In genomic region chr13:26179344-26179743, GRCh38 we compare ENCODE assay signal across 13 cellular contexts. TPM values are rescaled to one million over a fixed set of nuclear protein-coding genes. Genes with fewer than 3 reads are reported as not detected.
DNase-seq lines count a peak whose midpoint lies in the region; ATAC-seq and TF ChIP-seq lines count a peak whose summit lies in the region.
"Had no signal": no experiment of that assay in that cellular context is flagged by ENCODE, and none has a peak within 500 bp of the region (broad histone marks: within the 10 kb centered on the region; RNA-seq: fewer than 3 reads in every experiment).

No MANE protein-coding gene starts in this region.

- peak overlapping the region; percentile 58 for H3K27ac Mint-ChIP-seq in neural progenitor cell

- H3K4me3 Mint-ChIP-seq in neural progenitor cell = no peak overlapping the region
- H3K4me3 Mint-ChIP-seq: CD8-positive, alpha-beta memory T cell had no signal

- no peaks in the 10 kb centered on the region for H3K36me3 Mint-ChIP-seq in neural progenitor cell
- H3K36me3 Mint-ChIP-seq: CD8-positive, alpha-beta memory T cell had no signal

- intact Hi-C loops in left ventricle myocardium inferior (cut with micrococcal nuclease) = no loop called here

- peaks cover 2% of the 10 kb centered on the region for H3K27me3 Mint-ChIP-seq in neural progenitor cell (ENCODE audit: insufficient read depth, low read depth)

- H3K27me3 ChIP-seq in left ventricle myocardium inferior (ENCODE audit: low read depth) (no peaks in the 10 kb centered on the region), neural progenitor cell (no peaks in the 10 kb centered on the region)

- TF ChIP-seq CTCF in left ventricle myocardium inferior (IDR thresholded peaks at IDR 0.05; ENCODE audit: borderline replicate concordance) = no peak
- no peak for TF ChIP-seq CTCF in neural progenitor cell (IDR thresholded peaks at IDR 0.05)

- DNase-seq in globus pallidus (ENCODE audit: low spot score) (peak; percentile 17), left ventricle myocardium inferior (no peak), neural progenitor cell (ENCODE audit: low spot score) (no peak), SW 1271 (lab: John Stamatoyannopoulos, UW) (no peak)
- DNase-seq: Caco-2; CD8-positive, alpha-beta memory T cell; DND-41; GDM1; GM23248; IMR-90 had no signal

- no peaks in the 10 kb centered on the region for H3K79me2 ChIP-seq in neural progenitor cell (ENCODE audit: low read depth)

- ATAC-seq in GM19395 (IDR thresholded peaks at IDR 0.05; ENCODE audit: unreplicated experiment) = no peak
- ATAC-seq in GM21423 (IDR thresholded peaks at IDR 0.05; ENCODE audit: unreplicated experiment) = no peak
- ATAC-seq: A549 had no signal

- H3K36me3 ChIP-seq in left ventricle myocardium inferior (no peaks in the 10 kb centered on the region), neural progenitor cell (no peaks in the 10 kb centered on the region)

- no peaks in the 10 kb centered on the region for H3K4me1 Mint-ChIP-seq in neural progenitor cell
- H3K4me1 Mint-ChIP-seq: CD8-positive, alpha-beta memory T cell had no signal

- H3K27ac ChIP-seq in left ventricle myocardium inferior (replicated peaks) (peak overlapping the region; percentile 40), neural progenitor cell (no peak overlapping the region)
- H3K27ac ChIP-seq: A549, GM23248 had no signal

- H3K9me3 ChIP-seq in left ventricle myocardium inferior (replicated peaks) (no peaks in the 10 kb centered on the region), neural progenitor cell (ENCODE audit: low read depth) (no peaks in the 10 kb centered on the region)
- H3K9me3 ChIP-seq: A549, Caco-2 had no signal

- H3K4me3 ChIP-seq in left ventricle myocardium inferior = no peak overlapping the region
- no peak overlapping the region for H3K4me3 ChIP-seq in neural progenitor cell
- H3K4me3 ChIP-seq: A549, GM23248 had no signal

- no peaks in the 10 kb centered on the region for H3F3A ChIP-seq in neural progenitor cell (ENCODE audit: low read depth)

- no peaks in the 10 kb centered on the region for H4K20me1 ChIP-seq in neural progenitor cell (ENCODE audit: low read depth)

- no peak overlapping the region for H3K4me2 ChIP-seq in neural progenitor cell
- H3K4me2 ChIP-seq: A549 had no signal

- H3K9ac ChIP-seq in neural progenitor cell = no peak overlapping the region
- H3K9ac ChIP-seq: GM23248 had no signal

- H3K4me1 ChIP-seq in left ventricle myocardium inferior = peaks cover 16% of the 10 kb centered on the region
- peaks cover 7% of the 10 kb centered on the region for H3K4me1 ChIP-seq in neural progenitor cell
- H3K4me1 ChIP-seq: A549, Caco-2 had no signal

- no peaks in the 10 kb centered on the region for H3K9me3 Mint-ChIP-seq in neural progenitor cell
- H3K9me3 Mint-ChIP-seq: CD8-positive, alpha-beta memory T cell had no signal

- H2AFZ ChIP-seq in neural progenitor cell (replicated peaks) = no peak overlapping the region
- H2AFZ ChIP-seq: GM23248 had no signal

RNA-seq across cellular contexts. Expression of gene RNF6, which starts 42.8 kb away (rescaled TPM):
- total RNA-seq in left ventricle myocardium inferior (20.6 TPM), neural progenitor cell (ENCODE audit: low replicate concordance) (17.3 and 25.3 TPM in 2 replicates)
